8 cellular contexts compared by ENCODE assay signal in genomic region chr18:13500891-13501887, GRCh38.
DNase-seq lines count a peak whose midpoint lies in the region; ATAC-seq and TF ChIP-seq lines count a peak whose summit lies in the region.

No MANE protein-coding gene starts in this region.

- H3K9me2 ChIP-seq in GM23248 (ENCODE audit: insufficient read depth) (no peaks in the 10 kb centered on the region), PC-3 (replicated peaks; ENCODE audit: low read length) (no peaks in the 10 kb centered on the region)

- in situ Hi-C loops in GM23248 (cut with MboI), result no loop called here

- H3K4me3 ChIP-seq in GM23248 (peak overlapping the region; percentile 58; the same call in 1 of the 2 replicates), PC-3 (ENCODE audit: low read length) (no peak overlapping the region), psoas muscle (peak overlapping the region; percentile 54)

- H3K9me3 ChIP-seq in GM23248 (ENCODE audit: low read depth), result no peaks in the 10 kb centered on the region
- H3K9me3 ChIP-seq in PC-3 (ENCODE audit: low read length), result no peaks in the 10 kb centered on the region
- H3K9me3 ChIP-seq in psoas muscle, result no peaks in the 10 kb centered on the region

- DNase-seq in GM23248 (peak; percentile 76), PC-3 (peak; percentile 50), glomerular endothelial cell (ENCODE audit: extremely low read depth, low read depth, low spot score) (peak; percentile 45), psoas muscle (peak; percentile 50 to 79), NCI-H187 treated with DMSO at 0.1 percent for 48 hours (lab: John Stamatoyannopoulos, UW) (no peak)
- DNase-seq in stimulated activated CD4-positive, alpha-beta T cell treated with anti-CD3 and anti-CD28 coated beads, Interleukin-15, amount 100 ng/mL, for 24 hours, result no peak

- peak overlapping the region; percentile 7; the same call in 1 of the 2 replicates for H3K27ac ChIP-seq in GM23248
- no peak overlapping the region for H3K27ac ChIP-seq in PC-3 (ENCODE audit: low read length)
- H3K27ac ChIP-seq in psoas muscle, result peak overlapping the region; percentile 77

- H3K79me2 ChIP-seq in GM23248 (ENCODE audit: insufficient read depth) (no peaks in the 10 kb centered on the region), PC-3 (ENCODE audit: low read length) (no peaks in the 10 kb centered on the region)

- 12 to 17% methylated on average over 16 of the region's 16 CpGs for WGBS in GM23248 (ENCODE audit: low coverage in 1 of 2, low lambda C conversion rate in 2 of 2, missing lambda C conversion rate in 2 of 2), 2 experiments
- 15 to 23% (median 17%) methylated on average over 16 of the region's 16 CpGs for WGBS in psoas muscle, 3 donors

- H3F3A ChIP-seq in GM23248 (ENCODE audit: insufficient read depth), result no peaks in the 10 kb centered on the region
- H3F3A ChIP-seq in PC-3 (ENCODE audit: low read length, unreplicated experiment), result no peaks in the 10 kb centered on the region

- H2AFZ ChIP-seq in GM23248 (no peak overlapping the region), PC-3 (ENCODE audit: low read length) (no peak overlapping the region)

- H3K4me1 ChIP-seq in GM23248 (ENCODE audit: insufficient read depth) (peaks cover 4% of the 10 kb centered on the region), PC-3 (ENCODE audit: insufficient read depth, low read length) (no peaks in the 10 kb centered on the region), psoas muscle (peaks cover 49% of the 10 kb centered on the region)

- H3K4me2 ChIP-seq in GM23248 (ENCODE audit: unreplicated experiment) (peak overlapping the region; percentile 45), PC-3 (ENCODE audit: low read length) (no peak overlapping the region)

- CTCF ChIA-PET in PC-3 (lab: Charles Lee), result no interaction called here

- TF ChIP-seq CTCF in PC-3 (conservative IDR thresholded peaks at IDR 0.05; ENCODE audit: low read depth, low read length), result no peak
- no peak for TF ChIP-seq CTCF in psoas muscle (IDR thresholded peaks at IDR 0.05)

- intact Hi-C loops in PC-3 (cut with micrococcal nuclease), result no loop called here
- intact Hi-C loops in psoas muscle (cut with DNase I), result no loop called here

- H4K20me1 ChIP-seq in GM23248 (ENCODE audit: insufficient read depth) (no peaks in the 10 kb centered on the region), PC-3 (ENCODE audit: low read length) (no peaks in the 10 kb centered on the region)

- POLR2A ChIA-PET in PC-3 (lab: Charles Lee; ENCODE audit: unreplicated experiment), result interaction anchor here (0.6 kb wide), 1 partner anchor 143 kb away, joined by 7 read pairs; no protein-coding TSS in a partner anchor

- H3K36me3 ChIP-seq in GM23248 (ENCODE audit: low read depth) (no peaks in the 10 kb centered on the region), PC-3 (ENCODE audit: low read depth, low read length) (no peaks in the 10 kb centered on the region), psoas muscle (ENCODE audit: insufficient read depth in 1 of 2, low read depth in 1 of 2) (peaks cover 0 to 2% of the 10 kb centered on the region in 2 donors)

- peak overlapping the region; percentile 34; the same call in 1 of the 2 replicates for H3K9ac ChIP-seq in GM23248
- H3K9ac ChIP-seq in PC-3 (ENCODE audit: low read length), result no peak overlapping the region

- ATAC-seq in PC-3, result peak; percentile 67
- ATAC-seq in psoas muscle, result peak; percentile 84 to 90 (median 86)
- no peak for ATAC-seq in HG03135 (IDR thresholded peaks at IDR 0.05; ENCODE audit: unreplicated experiment)
- no peak for ATAC-seq in GM21515 (IDR thresholded peaks at IDR 0.05; ENCODE audit: unreplicated experiment)

- no TSS peak for BruUV-seq in PC-3 (replicated peaks; lab: Mats Ljungman, UMichigan)

- H3K27me3 ChIP-seq in GM23248 (replicated peaks; ENCODE audit: insufficient read depth), result peaks cover 6% of the 10 kb centered on the region
- peaks cover 71% of the 10 kb centered on the region for H3K27me3 ChIP-seq in PC-3 (ENCODE audit: low read length)
- H3K27me3 ChIP-seq in psoas muscle (ENCODE audit: insufficient read depth in 3 of 3, low read length in 2 of 3), result no peaks in the 10 kb centered on the region

Comparison
In these comparisons a context has a peak if more than half of its experiments do, and no peak if none do; other contexts are left out.
1. DNase-seq: peak in GM23248 (single experiment), PC-3 (single experiment), glomerular endothelial cell (single experiment) and psoas muscle (2 of 2); none in NCI-H187 treated with DMSO at 0.1 percent for 48 hours (single experiment) and stimulated activated CD4-positive, alpha-beta T cell treated with anti-CD3 and anti-CD28 coated beads, Interleukin-15, amount 100 ng/mL, for 24 hours (single experiment).
2. ATAC-seq: peak in PC-3 (single experiment) and psoas muscle (4 of 4); none in HG03135 (single experiment) and GM21515 (single experiment).